Comparison of ENCODE assay signal across 14 cellular contexts in genomic region chr2:217842038-217842437, GRCh38.
"Had no signal": no experiment of that assay in that cellular context is flagged by ENCODE, and none has a peak within 500 bp of the region (broad histone marks: within the 10 kb centered on the region; RNA-seq: fewer than 3 reads in every experiment).

No MANE protein-coding gene starts in this region.

- DNase-seq: activated CD4-positive, alpha-beta T cell treated with anti-CD3 and anti-CD28 coated beads, Interleukin-2, amount 50 U/mL, for 1 hour; activated CD4-positive, CD25-positive, alpha-beta regulatory T cell; activated naive CD4-positive, alpha-beta T cell treated with anti-CD3 and anti-CD28 coated beads, Interleukin-2, amount 50 U/mL, for 16 hours; activated T-cell treated with anti-CD3 and anti-CD28 coated beads for 4 hours; cerebellar nuclear complex; endodermal cell; foreskin fibroblast; mucosa of descending colon; nucleus accumbens; stomach had no signal

- H3K27me3 ChIP-seq: stomach had no signal

- H3K27ac Mint-ChIP-seq: brain; endodermal cell; natural killer cell treated with Interleukin-12 subunit alpha and Interleukin-12 subunit beta and Interleukin-15 and Interleukin-18, amount 100 ng/mL, for 72 hours; progenitor cell of endocrine pancreas had no signal

- H3K36me3 Mint-ChIP-seq: natural killer cell treated with Interleukin-12 subunit alpha and Interleukin-12 subunit beta and Interleukin-15 and Interleukin-18, amount 100 ng/mL, for 72 hours had no signal

- H3K4me3 Mint-ChIP-seq: brain; endodermal cell; natural killer cell treated with Interleukin-12 subunit alpha and Interleukin-12 subunit beta and Interleukin-15 and Interleukin-18, amount 100 ng/mL, for 72 hours had no signal

- ATAC-seq: esophagus mucosa; mucosa of descending colon; natural killer cell treated with Interleukin-12 subunit alpha and Interleukin-12 subunit beta and Interleukin-15 and Interleukin-18, amount 100 ng/mL, for 72 hours had no signal

- H3K27me3 Mint-ChIP-seq: brain; natural killer cell treated with Interleukin-12 subunit alpha and Interleukin-12 subunit beta and Interleukin-15 and Interleukin-18, amount 100 ng/mL, for 72 hours; progenitor cell of endocrine pancreas had no signal

- H3K9me3 ChIP-seq: mucosa of descending colon had no signal

- H3K9me3 Mint-ChIP-seq: natural killer cell treated with Interleukin-12 subunit alpha and Interleukin-12 subunit beta and Interleukin-15 and Interleukin-18, amount 100 ng/mL, for 72 hours had no signal

- H3K4me3 ChIP-seq: mucosa of descending colon, stomach had no signal
